18 cellular contexts compared by ENCODE assay signal in the genomic region with DNA sequence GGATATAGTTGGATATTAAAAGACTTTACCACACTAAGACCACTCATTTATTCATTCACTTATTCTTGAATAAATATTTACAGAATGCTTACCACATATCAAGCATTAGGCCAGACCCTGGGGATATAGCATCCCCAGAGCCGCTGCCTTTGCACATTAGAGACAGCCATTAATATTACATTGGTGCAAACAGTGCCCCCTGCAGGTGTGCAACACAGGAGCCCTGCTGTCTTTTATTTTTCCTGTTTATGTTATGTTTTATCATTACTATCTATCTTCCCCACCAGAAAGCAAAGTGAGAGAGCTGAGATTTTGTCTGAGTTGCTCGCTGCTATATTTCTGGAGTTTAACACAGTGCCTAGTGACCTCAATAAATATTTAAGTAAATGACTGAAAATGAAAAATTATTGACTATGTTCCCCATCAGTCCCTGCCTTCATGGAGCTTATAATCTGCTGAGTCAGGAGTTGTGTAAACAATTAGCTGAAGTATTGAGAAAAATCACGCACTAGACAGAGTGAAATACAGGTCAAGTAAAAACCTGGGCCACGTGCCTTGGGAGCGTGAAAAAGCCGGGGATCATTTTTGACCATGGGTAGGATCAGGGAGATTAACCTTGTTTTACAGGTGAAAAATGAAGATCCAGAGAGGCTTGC.
DNase-seq lines count a peak whose midpoint lies in the region; TF ChIP-seq lines count a peak whose summit lies in the region.
"Had no signal": no experiment of that assay in that cellular context is flagged by ENCODE, and none has a peak within 500 bp of the region (broad histone marks: within the 10 kb centered on the region; RNA-seq: fewer than 3 reads in every experiment).

No MANE protein-coding gene starts in this region.

- H3K4me1 Mint-ChIP-seq in activated CD4-positive, alpha-beta T cell treated with anti-CD3 and anti-CD28 coated beads, Interleukin-2, amount 10 ng/mL, durations not matched to agents 24 days and 14 days: peaks cover 10% of the 10 kb centered on the region

- CTCF ChIA-PET in A673 (lab: Charles Lee) (interaction anchor here (0.6 kb wide), 1 partner anchor 12 kb away, joined by 3 read pairs; no protein-coding TSS in a partner anchor), RWPE1 (lab: Yijun Ruan, JAX) (interaction anchor here (0.6 kb wide), 1 partner anchor 90 kb away, joined by 3 read pairs; no protein-coding TSS in a partner anchor)

- no peak overlapping the region for H3K9ac ChIP-seq in OCI-LY3 (ENCODE audit: low read length)

- peak; percentile 40; the same call in 1 of the 2 replicates for TF ChIP-seq CTCF in A673 (conservative IDR thresholded peaks at IDR 0.05; ENCODE audit: low read depth, low read length)
- TF ChIP-seq CTCF in GM12864 (IDR thresholded peaks at IDR 0.05; ENCODE audit: low read depth, low read length, missing control alignments): peak; percentile 14
- peak; percentile 24 for TF ChIP-seq CTCF in OCI-LY3 (IDR thresholded peaks at IDR 0.05; ENCODE audit: low read depth, low read length)
- peak; percentile 41 for TF ChIP-seq CTCF in epithelial cell of proximal tubule (conservative IDR thresholded peaks at IDR 0.05; ENCODE audit: low read depth, low read length)
- TF ChIP-seq CTCF in RWPE1 (conservative IDR thresholded peaks at IDR 0.05; ENCODE audit: low read depth): no peak

- H4K20me1 ChIP-seq in OCI-LY3 (ENCODE audit: insufficient read depth, low read length): no peaks in the 10 kb centered on the region

- BruUV-seq in A673 (replicated peaks; lab: Mats Ljungman, UMichigan): no TSS peak

- H3K27ac Mint-ChIP-seq in activated CD4-positive, alpha-beta T cell treated with anti-CD3 and anti-CD28 coated beads, Interleukin-2, amount 10 ng/mL, durations not matched to agents 24 days and 14 days: no peak overlapping the region
- H3K27ac Mint-ChIP-seq: activated naive CD8-positive, alpha-beta T cell treated with anti-CD3 and anti-CD28 coated beads, Interleukin-2, amount 10 ng/mL, durations not matched to agents 7 days and 5 days; activated T-cell treated with anti-CD3 and anti-CD28 coated beads, Interleukin-2, amount 50 U/mL, for 72 hours had no signal

- H2AFZ ChIP-seq in OCI-LY3 (ENCODE audit: low read depth, low read length): no peak overlapping the region

- no peaks in the 10 kb centered on the region for H3K9me3 Mint-ChIP-seq in activated CD4-positive, alpha-beta T cell treated with anti-CD3 and anti-CD28 coated beads, Interleukin-2, amount 10 ng/mL, durations not matched to agents 24 days and 14 days

- no peak overlapping the region for H3K4me2 ChIP-seq in OCI-LY3 (ENCODE audit: low read length)

- H3K9me3 ChIP-seq in A673 (ENCODE audit: low read depth, low read length, poor library complexity, severe bottlenecking) (no peaks in the 10 kb centered on the region), OCI-LY3 (ENCODE audit: insufficient read depth, low read length) (no peaks in the 10 kb centered on the region)
- H3K9me3 ChIP-seq: stomach had no signal

- POLR2A ChIA-PET in A673 (lab: Charles Lee; ENCODE audit: low non-redundant PET): no interaction called here
- POLR2A ChIA-PET in RWPE1 (lab: Yijun Ruan, JAX; ENCODE audit: low non-redundant PET): no interaction called here

- H3K4me1 ChIP-seq in A673 (ENCODE audit: insufficient read depth, low read length, poor library complexity, severe bottlenecking) (no peaks in the 10 kb centered on the region), OCI-LY3 (ENCODE audit: low read length) (no peaks in the 10 kb centered on the region)
- H3K4me1 ChIP-seq: stomach had no signal

- H3K36me3 ChIP-seq in A673 (ENCODE audit: insufficient read depth, low read length, poor library complexity, severe bottlenecking): no peaks in the 10 kb centered on the region
- H3K36me3 ChIP-seq in OCI-LY3 (replicated peaks; ENCODE audit: low read depth, low read length): no peaks in the 10 kb centered on the region
- H3K36me3 ChIP-seq: stomach had no signal

- peaks cover 4% of the 10 kb centered on the region for H3K27me3 Mint-ChIP-seq in activated CD4-positive, alpha-beta T cell treated with anti-CD3 and anti-CD28 coated beads, Interleukin-2, amount 10 ng/mL, durations not matched to agents 24 days and 14 days

- H3K79me2 ChIP-seq in OCI-LY3 (ENCODE audit: low read length): no peaks in the 10 kb centered on the region

- H3K4me3 Mint-ChIP-seq in activated CD4-positive, alpha-beta T cell treated with anti-CD3 and anti-CD28 coated beads, Interleukin-2, amount 10 ng/mL, durations not matched to agents 24 days and 14 days: no peak overlapping the region
- H3K4me3 Mint-ChIP-seq: activated naive CD8-positive, alpha-beta T cell treated with anti-CD3 and anti-CD28 coated beads, Interleukin-2, amount 10 ng/mL, durations not matched to agents 7 days and 5 days; activated T-cell treated with anti-CD3 and anti-CD28 coated beads, Interleukin-2, amount 50 U/mL, for 72 hours had no signal

- DNase-seq in A673 (ENCODE audit: low spot score) (no peak), GM12864 (ENCODE audit: low read depth) (no peak), epithelial cell of proximal tubule (ENCODE audit: low read depth) (no peak), RWPE1 (ENCODE audit: low spot score) (no peak), NCI-H82 (lab: John Stamatoyannopoulos, UW) (no peak), GM03348 (ENCODE audit: low spot score) (no peak)
- DNase-seq in activated CD4-positive, alpha-beta T cell treated with anti-CD3 and anti-CD28 coated beads, Interleukin-2, amount 10 ng/mL, durations not matched to agents 24 days and 14 days: no peak
- DNase-seq: activated naive CD8-positive, alpha-beta T cell treated with anti-CD3 and anti-CD28 coated beads, Interleukin-2, amount 10 ng/mL, durations not matched to agents 7 days and 5 days; activated T-cell treated with anti-CD3 and anti-CD28 coated beads, Interleukin-2, amount 50 U/mL, for 72 hours; hypothalamus; NCI-H187 treated with DMSO at 0.1 percent for 48 hours; NCI-H774; stimulated activated CD4-positive, alpha-beta T cell treated with anti-CD3 and anti-CD28 coated beads, Interleukin-4, amount 100 ng/mL, for 4 hours; stomach; T-helper 9 cell; trophoblast cell had no signal

- intact Hi-C loops in A673 (cut with micrococcal nuclease; ENCODE audit: unreplicated experiment): no loop called here
- intact Hi-C loops in activated CD4-positive, alpha-beta T cell treated with anti-CD3 and anti-CD28 coated beads, Interleukin-2, amount 10 ng/mL, durations not matched to agents 24 days and 14 days (cut with micrococcal nuclease): no loop called here

- H3K4me3 ChIP-seq in A673 (ENCODE audit: low read depth, low read length, poor library complexity, severe bottlenecking): no peak overlapping the region
- H3K4me3 ChIP-seq in GM12864 (ENCODE audit: low read depth, low read length): no peak overlapping the region
- no peak overlapping the region for H3K4me3 ChIP-seq in OCI-LY3 (ENCODE audit: low read length)
- no peak overlapping the region for H3K4me3 ChIP-seq in epithelial cell of proximal tubule (ENCODE audit: low read depth, low read length)
- H3K4me3 ChIP-seq: coronary artery, stomach had no signal

- H3K27me3 ChIP-seq in A673 (replicated peaks; ENCODE audit: insufficient read depth, low read depth, low read length, poor library complexity) (no peaks in the 10 kb centered on the region), OCI-LY3 (ENCODE audit: low read depth, low read length) (no peaks in the 10 kb centered on the region)
- H3K27me3 ChIP-seq: stomach had no signal

- H3K27ac ChIP-seq in A673 (ENCODE audit: low read depth, low read length, poor library complexity, severe bottlenecking) (no peak overlapping the region), OCI-LY3 (ENCODE audit: low read length) (no peak overlapping the region), RWPE1 (no peak overlapping the region)
- H3K27ac ChIP-seq: coronary artery, stomach had no signal

- no peaks in the 10 kb centered on the region for H3K36me3 Mint-ChIP-seq in activated CD4-positive, alpha-beta T cell treated with anti-CD3 and anti-CD28 coated beads, Interleukin-2, amount 10 ng/mL, durations not matched to agents 24 days and 14 days (ENCODE audit: low read depth)
